ENCODE assay signal across 8 cellular contexts in the genomic region with DNA sequence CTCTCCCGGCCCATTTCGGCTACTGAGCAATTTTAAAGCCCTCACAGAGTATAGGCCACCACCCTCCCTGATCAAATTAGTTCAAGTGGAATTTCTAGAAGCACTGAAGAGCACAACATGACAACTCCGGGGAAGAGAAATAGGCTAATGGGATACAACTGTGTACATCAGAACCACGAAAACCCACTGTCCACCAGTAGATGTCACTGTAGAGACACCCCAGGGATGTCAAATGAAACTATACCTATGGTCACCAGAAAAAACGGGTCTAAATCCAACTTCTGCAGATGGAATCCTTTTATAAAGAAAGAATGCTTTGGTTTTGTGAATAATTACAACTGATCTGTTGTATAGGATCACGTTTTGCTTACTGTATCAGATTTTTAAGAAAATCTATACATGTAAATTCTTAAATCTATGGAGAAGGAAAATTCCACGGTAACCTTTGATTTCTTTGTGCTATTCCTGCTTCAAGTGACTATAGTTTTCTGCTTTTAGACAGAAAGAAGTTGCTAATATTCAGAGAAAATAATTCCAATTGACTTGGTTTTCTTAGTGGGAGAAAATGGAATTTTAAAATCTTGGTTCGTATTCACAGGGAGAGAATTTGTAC. TPM values are rescaled to one million over a fixed set of nuclear protein-coding genes. Genes with fewer than 3 reads are reported as not detected.
DNase-seq lines count a peak whose midpoint lies in the region; ATAC-seq, FAIRE-seq and TF ChIP-seq lines count a peak whose summit lies in the region.

No MANE protein-coding gene starts in this region.

- POLR2A ChIA-PET in Panc1 (lab: Charles Lee) = no interaction called here
- POLR2A ChIA-PET in GM12878 (lab: Charles Lee) = no interaction called here

- TF ChIP-seq POLR2A in GM12878 (IDR thresholded peaks at IDR 0.05; ENCODE audit: low read depth, low read length) = no peak
- no peak for TF ChIP-seq POLR2A in spleen (IDR thresholded peaks at IDR 0.05)

- TF ChIP-seq RAD21 in GM12878 (IDR thresholded peaks at IDR 0.05; ENCODE audit: insufficient read depth, low read depth, low read length) = peak; percentile 76

- 31% methylated on average over 8 of the region's 8 CpGs for WGBS in GM12878 (ENCODE audit: insufficient coverage, insufficient replicate concordance, low lambda C conversion rate, missing lambda C conversion rate)
- 41 to 51% (median 48%) methylated on average over 8 of the region's 8 CpGs for WGBS in spleen, 5 donors

- H3K9me3 ChIP-seq in Panc1 (ENCODE audit: control insufficient read depth, insufficient read depth, low read depth, low read length) = no peaks in the 10 kb centered on the region
- H3K9me3 ChIP-seq in GM12878 (replicated peaks; ENCODE audit: control insufficient read depth, insufficient read depth, low read length) = no peaks in the 10 kb centered on the region
- H3K9me3 ChIP-seq in spleen = no peaks in the 10 kb centered on the region

- peak; percentile 76; the same call in 1 of the 2 replicates for ATAC-seq in Panc1
- peak; percentile 87 for ATAC-seq in GM12878
- ATAC-seq in HG02763 (IDR thresholded peaks at IDR 0.05; ENCODE audit: unreplicated experiment) = no peak

- no peak overlapping the region for H3K4me2 ChIP-seq in GM12878 (ENCODE audit: control insufficient read depth, insufficient read depth)

- no peaks in the 10 kb centered on the region for H3K36me3 ChIP-seq in Panc1 (ENCODE audit: control insufficient read depth, insufficient read depth, low read length)
- peaks cover 5 to 14% of the 10 kb centered on the region in 2 experiments; a peak in 3 of 4 replicates for H3K36me3 ChIP-seq in GM12878 (ENCODE audit: control insufficient read depth in 2 of 2, insufficient read depth in 2 of 2, low read length in 1 of 2)
- H3K36me3 ChIP-seq in spleen = peaks cover 0 to 91% (median 16%) of the 10 kb centered on the region in 6 donors

- no peak overlapping the region for H3K9ac ChIP-seq in GM12878 (ENCODE audit: control insufficient read depth, insufficient read depth, low read length)

- H3K4me3 ChIP-seq in Panc1 (ENCODE audit: low read depth in 2 of 2, low read length in 2 of 2) (no peak overlapping the region), GM12878 (no peak overlapping the region), spleen (no peak overlapping the region)

- no peaks in the 10 kb centered on the region for H3K79me2 ChIP-seq in GM12878 (ENCODE audit: control insufficient read depth, insufficient read depth, low read length)

- CTCF ChIA-PET in Panc1 (lab: Charles Lee) = no interaction called here
- CTCF ChIA-PET in GM12878 (lab: Yijun Ruan, JAX) = interaction anchor here (1.0 to 1.6 kb wide), 3 partner anchors 9 to 31 kb away, joined by 3 to 4 read pairs (median 4); no protein-coding TSS in a partner anchor

- BruUV-seq in Panc1 (replicated peaks; lab: Mats Ljungman, UMichigan) (no TSS peak), GM12878 (replicated peaks; lab: Mats Ljungman, UMichigan) (no TSS peak)

- no peak overlapping the region for H2AFZ ChIP-seq in GM12878 (ENCODE audit: control insufficient read depth, low read depth, low read length)

- H4K20me1 ChIP-seq in GM12878 (ENCODE audit: control insufficient read depth, insufficient read depth) = no peaks in the 10 kb centered on the region

- H3K27me3 ChIP-seq in Panc1 (ENCODE audit: control insufficient read depth, insufficient read depth, low read length) (no peaks in the 10 kb centered on the region), GM12878 (replicated peaks in 1 of 2; ENCODE audit: control insufficient read depth in 2 of 2, insufficient read depth in 2 of 2, low read length in 1 of 2) (no peaks in the 10 kb centered on the region), spleen (replicated peaks in 1 of 7) (no peaks in the 10 kb centered on the region)

- DNase-seq in SHP77 (lab: John Stamatoyannopoulos, UW) (peak; percentile 24 to 46), SHP77 treated with DMSO at 0.1 percent for 48 hours (lab: John Stamatoyannopoulos, UW) (no peak), HS-27A (ENCODE audit: low read depth) (peak; percentile 5), Panc1 (ENCODE audit: low read depth, low spot score) (peak; percentile 32), GM12878 (ENCODE audit: low read depth, low spot score) (no peak), hippocampal formation (lab: John Stamatoyannopoulos, UW) (peak; percentile 13 to 37), spleen (no peak)

- TF ChIP-seq EP300 in GM12878 (IDR thresholded peaks at IDR 0.05; ENCODE audit: borderline replicate concordance in 1 of 2, control insufficient read depth in 1 of 2, low read depth in 2 of 2, low read length in 2 of 2) = no peak

- H3K4me1 ChIP-seq in Panc1 (ENCODE audit: control insufficient read depth, insufficient read depth, low read length) (no peaks in the 10 kb centered on the region), GM12878 (ENCODE audit: control insufficient read depth, insufficient read depth, low read length) (no peaks in the 10 kb centered on the region), spleen (peaks cover 0 to 4% (median 0%) of the 10 kb centered on the region in 6 donors)

- in situ Hi-C loops in Panc1 (cut with HindIII; ENCODE audit: low pct_unique_long_range_greater_than_20kb, low sequenced_read_pairs) = no loop called here
- in situ Hi-C loops in GM12878 (cut with MboI) = no loop called here

- peak; percentile 98 for FAIRE-seq in GM12878 (lab: Jason Lieb, UNC)

- RAD21 ChIA-PET in GM12878 (lab: Charles Lee; ENCODE audit: unreplicated experiment) = interaction anchor here (1.9 kb wide), 1 partner anchor 10 kb away, joined by 4 read pairs; no protein-coding TSS in a partner anchor

- H3K27ac ChIP-seq in Panc1 (ENCODE audit: low read length) = no peak overlapping the region
- H3K27ac ChIP-seq in GM12878 (ENCODE audit: control insufficient read depth, insufficient read depth) = no peak overlapping the region
- H3K27ac ChIP-seq in spleen = no peak overlapping the region

- SMC1A ChIA-PET in GM12878 (lab: Charles Lee; ENCODE audit: uncharacterized antibody, unreplicated experiment) = interaction anchor here (1.7 kb wide), 1 partner anchor 22 kb away, joined by 3 read pairs; no protein-coding TSS in a partner anchor

- intact Hi-C loops in Panc1 (cut with micrococcal nuclease; ENCODE audit: unreplicated experiment) (no loop called here), GM12878 (cut with micrococcal nuclease; ENCODE audit: unreplicated experiment) (loop anchor here (5.0 kb wide), 1 partner anchor 523 kb away; no protein-coding TSS in a partner anchor), spleen (cut with DNase I; ENCODE audit: low total_unique reads) (no loop called here)

- TF ChIP-seq CTCF in Panc1 (IDR thresholded peaks at IDR 0.05) (peak; percentile 76), GM12878 (IDR thresholded peaks at IDR 0.05 in 2 of 3, conservative IDR thresholded peaks at IDR 0.05 in 1 of 3; ENCODE audit: control insufficient read depth in 2 of 3, extremely low read depth in 1 of 3, insufficient read depth in 1 of 3, low read depth in 3 of 3, low read length in 3 of 3) (peak; percentile 75 to 77 (median 76)), spleen (IDR thresholded peaks at IDR 0.05 in 8 of 11, conservative IDR thresholded peaks at IDR 0.05 in 3 of 11) (peak in 10 of 11 experiments; percentile 17 to 70 (median 56))

TF ChIP-seq in GM12878, 131 proteins besides CTCF, POLR2A, EP300 and RAD21:
- TF ChIP-seq RUNX3 (IDR thresholded peaks at IDR 0.05; ENCODE audit: low read length) (peak; percentile 49; the same call in 1 of the 2 replicates), RCOR1 (conservative IDR thresholded peaks at IDR 0.05; ENCODE audit: low read depth, low read length) (no peak), SMC3 (IDR thresholded peaks at IDR 0.05; ENCODE audit: borderline replicate concordance, low read length) (peak; percentile 35; the same call in 1 of the 2 replicates)
- TF ChIP-seq, protein P1, sequence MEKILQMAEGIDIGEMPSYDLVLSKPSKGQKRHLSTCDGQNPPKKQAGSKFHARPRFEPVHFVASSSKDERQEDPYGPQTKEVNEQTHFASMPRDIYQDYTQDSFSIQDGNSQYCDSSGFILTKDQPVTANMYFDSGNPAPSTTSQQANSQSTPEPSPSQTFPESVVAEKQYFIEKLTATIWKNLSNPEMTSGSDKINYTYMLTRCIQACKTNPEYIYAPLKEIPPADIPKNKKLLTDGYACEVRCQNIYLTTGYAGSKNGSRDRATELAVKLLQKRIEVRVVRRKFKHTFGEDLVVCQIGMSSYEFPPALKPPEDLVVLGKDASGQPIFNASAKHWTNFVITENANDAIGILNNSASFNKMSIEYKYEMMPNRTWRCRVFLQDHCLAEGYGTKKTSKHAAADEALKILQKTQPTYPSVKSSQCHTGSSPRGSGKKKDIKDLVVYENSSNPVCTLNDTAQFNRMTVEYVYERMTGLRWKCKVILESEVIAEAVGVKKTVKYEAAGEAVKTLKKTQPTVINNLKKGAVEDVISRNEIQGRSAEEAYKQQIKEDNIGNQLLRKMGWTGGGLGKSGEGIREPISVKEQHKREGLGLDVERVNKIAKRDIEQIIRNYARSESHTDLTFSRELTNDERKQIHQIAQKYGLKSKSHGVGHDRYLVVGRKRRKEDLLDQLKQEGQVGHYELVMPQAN (conservative IDR thresholded peaks at IDR 0.05) = no peak
TF ChIP-seq in GM12878: peak in this region for 2.

RNA-seq across cellular contexts. Expression of a gene that starts 29.5 kb away (rescaled TPM):
- 4.9 TPM for total RNA-seq in Panc1 (2021; ENCODE audit: unreplicated experiment)
- 3.5 TPM for polyA plus RNA-seq in Panc1 (2012; ENCODE audit: insufficient read length)
- total RNA-seq in GM12878 (2013; cell fraction: nucleolus; rRNA removed) = 0.08 and 0.12 TPM in 2 replicates
- total RNA-seq in GM12878 (2014; rRNA removed) = not detected in 2 replicates
- total RNA-seq in GM12878 (2014; rRNA removed; fragmentation: Illumina TruSeq; extraction: Trizol) = not detected in 2 replicates
- total RNA-seq in GM12878 (2021) = not detected in 2 replicates
- polyA plus RNA-seq in GM12878 (2011; ENCODE audit: low read depth) = not detected
- polyA plus RNA-seq in GM12878 (2011; rRNA removed) = 0.12 and 0.16 TPM in 2 replicates
- 0.09 and 0.10 TPM in 2 replicates for polyA plus RNA-seq in GM12878 (2011; cell fraction: cytosol; rRNA removed)
- polyA plus RNA-seq in GM12878 (2011; cell fraction: nucleus; rRNA removed) = 0.16 and 0.19 TPM in 2 replicates
- polyA plus RNA-seq in GM12878 (2012) = 0.04 TPM in 1 of 2 replicates, not detected in the other
- polyA plus RNA-seq in GM12878 (2014; fragmentation: Illumina TruSeq; extraction: Trizol) = not detected in 2 replicates
- not detected for polyA plus RNA-seq in GM12878 (2014; fragmentation: Nextera tagmentation; extraction: Ambion mirVana)
- polyA plus RNA-seq in GM12878 (2014; rRNA removed) = 0.03 and 0.04 TPM in 2 replicates
- polyA plus RNA-seq in GM12878 (2016; fragmentation: Nextera tagmentation; extraction: Ambion mirVana) = not detected
- 0.10 TPM in 1 of 2 replicates, not detected in the other for polyA minus RNA-seq in GM12878 (2011; rRNA and poly(A)+ RNA removed)
- not detected in 2 replicates for polyA minus RNA-seq in GM12878 (2011; cell fraction: cytosol; rRNA and poly(A)+ RNA removed)
- under 0.01 TPM in 1 of 2 replicates, not detected in the other for polyA minus RNA-seq in GM12878 (2011; cell fraction: nucleus; rRNA and poly(A)+ RNA removed)
- total RNA-seq in spleen = 10 to 100 TPM in 1 of 7 donors, 1 to 10 TPM in 6; 3.6 to 11.3 (median 8.0) TPM
- 1 to 10 TPM in 2 of 3 donors, under 1 TPM in 1; 0.86 to 3.9 (median 3.9) TPM for polyA plus RNA-seq in spleen

Comparison
In these comparisons a context has a peak if more than half of its experiments do, and no peak if none do; other contexts are left out.
1. DNase-seq: peak in SHP77 (2 of 2), HS-27A (single experiment), Panc1 (single experiment) and hippocampal formation (2 of 2); none in SHP77 treated with DMSO at 0.1 percent for 48 hours (single experiment), GM12878 (single experiment) and spleen (single experiment).
2. Peak in every context shown above with its lines, with median percentiles within 50 percentile points of each other: CTCF ChIP-seq.